ENCODE assay signal across 8 cellular contexts in the genomic region with DNA sequence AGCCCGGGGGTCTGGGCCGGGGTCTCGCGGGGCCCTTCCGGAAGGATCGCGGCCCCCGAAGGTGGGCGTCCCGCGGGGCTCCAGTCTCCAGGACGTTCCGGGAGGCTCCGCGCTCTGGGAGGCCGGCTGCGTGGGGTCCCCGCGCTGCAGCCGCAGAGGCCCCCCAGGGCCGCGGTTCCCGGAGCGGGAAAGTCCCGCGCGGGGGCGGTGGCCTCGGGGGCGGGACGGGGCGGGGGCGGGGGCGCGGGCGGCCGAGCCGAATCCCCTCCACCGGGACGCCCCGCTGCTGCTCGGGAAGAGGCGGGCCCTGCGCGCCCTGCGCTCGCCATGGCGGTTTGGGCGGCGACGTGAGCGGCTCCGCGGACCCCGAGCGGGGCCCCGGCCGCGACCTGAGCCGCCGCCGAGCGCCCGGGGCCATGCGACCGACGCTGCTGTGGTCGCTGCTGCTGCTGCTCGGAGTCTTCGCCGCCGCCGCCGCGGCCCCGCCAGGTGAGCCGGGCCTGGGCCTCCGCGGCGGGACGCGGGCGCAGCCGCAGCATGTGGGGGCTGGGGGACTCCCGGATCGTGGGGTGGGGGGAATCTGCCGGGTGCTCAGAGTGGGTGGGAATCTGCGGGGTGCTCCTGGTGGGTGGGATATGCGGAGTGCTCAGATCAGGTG.
A peak's percentile ranks its signal among the peaks of the same experiment; 100 is the strongest.
DNase-seq lines count a peak whose midpoint lies in the region; ATAC-seq and TF ChIP-seq lines count a peak whose summit lies in the region.

A gene with protein sequence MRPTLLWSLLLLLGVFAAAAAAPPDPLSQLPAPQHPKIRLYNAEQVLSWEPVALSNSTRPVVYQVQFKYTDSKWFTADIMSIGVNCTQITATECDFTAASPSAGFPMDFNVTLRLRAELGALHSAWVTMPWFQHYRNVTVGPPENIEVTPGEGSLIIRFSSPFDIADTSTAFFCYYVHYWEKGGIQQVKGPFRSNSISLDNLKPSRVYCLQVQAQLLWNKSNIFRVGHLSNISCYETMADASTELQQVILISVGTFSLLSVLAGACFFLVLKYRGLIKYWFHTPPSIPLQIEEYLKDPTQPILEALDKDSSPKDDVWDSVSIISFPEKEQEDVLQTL (plus strand): TSS at position 286 of the 658 bp plus-strand sequence. CDS start 131 bp downstream, at position 417.

- H3K4me1 ChIP-seq in muscle layer of colon (ENCODE audit: insufficient read depth, low read length) (peaks cover 20% of the 10 kb centered on the region), tibial artery (peaks cover 0 to 46% (median 22%) of the 10 kb centered on the region in 4 donors)

- H3K4me3 ChIP-seq in muscle layer of colon (ENCODE audit: low read depth in 1 of 2, low read length in 2 of 2) (peak within 1 kb of the TSS; percentile 67 to 80), tibial artery (peak within 1 kb of the TSS; percentile 65 to 81)

- H3K27me3 ChIP-seq in muscle layer of colon (ENCODE audit: control insufficient read depth in 1 of 2, insufficient read depth in 2 of 2, low read length in 2 of 2), result no peaks in the 10 kb centered on the region
- no peaks in the 10 kb centered on the region for H3K27me3 ChIP-seq in tibial artery

- peak within 1 kb of the TSS; percentile 61 for H3K9ac ChIP-seq in muscle layer of colon (ENCODE audit: low read length)

- no peaks in the 10 kb centered on the region for H3K9me3 ChIP-seq in muscle layer of colon (ENCODE audit: low read length)
- H3K9me3 ChIP-seq in tibial artery, result no peaks in the 10 kb centered on the region

- ATAC-seq in GM21390 (IDR thresholded peaks at IDR 0.05; ENCODE audit: unreplicated experiment), result no peak

- peak; percentile 45 for DNase-seq in stimulated activated CD4-positive, alpha-beta T cell treated with anti-CD3 and anti-CD28 coated beads, Interleukin-12 subunit alpha, Interleukin-12 subunit beta, amount 100 ng/mL, for 4 hours
- no peak for DNase-seq in stimulated activated CD4-positive, alpha-beta T cell treated with anti-CD3 and anti-CD28 coated beads, Interleukin-4, amount 100 ng/mL, for 24 hours
- DNase-seq in Kasumi-1 (lab: John Stamatoyannopoulos, UW) (peak; percentile 9), erythroblast (lab: John Stamatoyannopoulos, UW) (peak; percentile 63 to 70), tibial artery (peak in 1 of 2 donors; percentile 71)
- peak; percentile 65 for DNase-seq in activated CD8-positive, alpha-beta memory T cell treated with anti-CD3 and anti-CD28 coated beads, Interleukin-2, amount 50 U/mL, for 4 hours

- no peak for TF ChIP-seq POLR2A in erythroblast (IDR thresholded peaks at IDR 0.05; ENCODE audit: low read length)

- H3K36me3 ChIP-seq in muscle layer of colon (ENCODE audit: insufficient read depth, low read length) (no peaks in the 10 kb centered on the region), tibial artery (no peaks in the 10 kb centered on the region)

- TF ChIP-seq CTCF in tibial artery (IDR thresholded peaks at IDR 0.05), result no peak

- intact Hi-C loops in tibial artery (cut with DNase I; ENCODE audit: low total_unique reads), result loop anchor here (5.0 kb wide), 1 partner anchor 34 kb away; no protein-coding TSS in a partner anchor

- H3K27ac ChIP-seq in muscle layer of colon (ENCODE audit: low read depth, low read length) (peak within 1 kb of the TSS; percentile 89), tibial artery (peak within 1 kb of the TSS; percentile 91 to 96)
